10 cellular contexts compared by ENCODE assay signal in the genomic region with DNA sequence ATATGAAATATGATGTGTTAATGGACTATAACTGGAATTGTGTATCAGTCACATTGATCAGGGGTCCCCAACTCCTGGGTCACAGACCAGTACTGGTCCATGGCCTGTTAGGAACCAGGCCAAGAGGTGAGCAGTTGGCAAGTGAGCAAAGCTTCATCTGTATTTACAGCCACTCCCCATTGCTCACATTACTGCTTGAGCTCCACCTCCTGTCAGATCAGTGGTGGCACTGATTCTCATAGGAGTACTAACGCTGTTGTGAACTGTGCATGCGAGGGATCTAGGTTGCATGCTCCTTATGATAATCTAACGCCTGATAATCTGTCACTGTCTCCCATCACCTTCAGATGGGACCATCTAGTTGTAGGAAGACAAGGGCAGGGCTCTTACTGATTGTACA.
DNase-seq lines count a peak whose midpoint lies in the region; ATAC-seq and TF ChIP-seq lines count a peak whose summit lies in the region.
"Had no signal": no experiment of that assay in that cellular context is flagged by ENCODE, and none has a peak within 500 bp of the region (broad histone marks: within the 10 kb centered on the region; RNA-seq: fewer than 3 reads in every experiment).

No MANE protein-coding gene starts in this region.

- no peak overlapping the region for H3K4me3 ChIP-seq in naive thymus-derived CD4-positive, alpha-beta T cell (ENCODE audit: low read length)
- no peak overlapping the region for H3K4me3 ChIP-seq in SJCRH30
- H3K4me3 ChIP-seq: SJSA1 had no signal

- ATAC-seq in activated CD4-positive, alpha-beta T cell treated with anti-CD3 and anti-CD28 coated beads for 36 hours = peak; percentile 60
- ATAC-seq in GM21529 (IDR thresholded peaks at IDR 0.05; ENCODE audit: unreplicated experiment) (peak; percentile 38), HG03378 (IDR thresholded peaks at IDR 0.05; ENCODE audit: unreplicated experiment) (peak; percentile 29)
- peak; percentile 46 for ATAC-seq in naive thymus-derived CD4-positive, alpha-beta T cell

- H3K9me3 ChIP-seq in naive thymus-derived CD4-positive, alpha-beta T cell (ENCODE audit: control insufficient read depth in 2 of 3, low read length in 3 of 3) = no peaks in the 10 kb centered on the region
- no peaks in the 10 kb centered on the region for H3K9me3 ChIP-seq in SJCRH30 (replicated peaks)
- H3K9me3 ChIP-seq: SJSA1 had no signal

- DNase-seq in activated CD4-positive, alpha-beta T cell treated with anti-CD3 and anti-CD28 coated beads for 36 hours = peak; percentile 25
- DNase-seq in activated CD4-positive, alpha-beta T cell treated with anti-CD3 and anti-CD28 coated beads, Interleukin-2, amount 10 ng/mL, durations not matched to agents 24 days and 14 days = no peak
- peak in 6 of 9 donors; percentile 17 to 47 (median 20) for DNase-seq in naive thymus-derived CD4-positive, alpha-beta T cell
- DNase-seq in SJCRH30 (no peak), erythroblast (lab: John Stamatoyannopoulos, UW) (no peak)
- DNase-seq in stimulated activated CD4-positive, alpha-beta T cell treated with anti-CD3 and anti-CD28 coated beads, Interleukin-12 subunit alpha, Interleukin-12 subunit beta, amount 100 ng/mL, for 4 hours = no peak
- DNase-seq: mesenchymal stem cell had no signal

- peak overlapping the region; percentile 48 for H3K27ac Mint-ChIP-seq in activated CD4-positive, alpha-beta T cell treated with anti-CD3 and anti-CD28 coated beads for 36 hours
- H3K27ac Mint-ChIP-seq in activated CD4-positive, alpha-beta T cell treated with anti-CD3 and anti-CD28 coated beads, Interleukin-2, amount 10 ng/mL, durations not matched to agents 24 days and 14 days = no peak overlapping the region
- peak overlapping the region in 8 of 9 donors; percentile 69 to 92 (median 82) for H3K27ac Mint-ChIP-seq in naive thymus-derived CD4-positive, alpha-beta T cell

- H3K9me3 Mint-ChIP-seq in activated CD4-positive, alpha-beta T cell treated with anti-CD3 and anti-CD28 coated beads for 36 hours (ENCODE audit: low read depth) = peaks cover 2% of the 10 kb centered on the region
- H3K9me3 Mint-ChIP-seq in activated CD4-positive, alpha-beta T cell treated with anti-CD3 and anti-CD28 coated beads, Interleukin-2, amount 10 ng/mL, durations not matched to agents 24 days and 14 days = no peaks in the 10 kb centered on the region
- peaks cover 0 to 13% (median 0%) of the 10 kb centered on the region in 11 donors for H3K9me3 Mint-ChIP-seq in naive thymus-derived CD4-positive, alpha-beta T cell

- peaks cover 49% of the 10 kb centered on the region for H3K4me1 Mint-ChIP-seq in activated CD4-positive, alpha-beta T cell treated with anti-CD3 and anti-CD28 coated beads for 36 hours
- peaks cover 44% of the 10 kb centered on the region for H3K4me1 Mint-ChIP-seq in activated CD4-positive, alpha-beta T cell treated with anti-CD3 and anti-CD28 coated beads, Interleukin-2, amount 10 ng/mL, durations not matched to agents 24 days and 14 days
- peaks cover 41 to 75% (median 58%) of the 10 kb centered on the region in 7 donors for H3K4me1 Mint-ChIP-seq in naive thymus-derived CD4-positive, alpha-beta T cell

- H3K27ac ChIP-seq in naive thymus-derived CD4-positive, alpha-beta T cell (ENCODE audit: low read depth, low read length) = no peak overlapping the region
- H3K27ac ChIP-seq in SJCRH30 = no peak overlapping the region
- H3K27ac ChIP-seq: SJSA1 had no signal

- H3K36me3 ChIP-seq in naive thymus-derived CD4-positive, alpha-beta T cell (ENCODE audit: control insufficient read depth in 2 of 3, insufficient read depth in 3 of 3, low read length in 3 of 3) = peaks cover 0 to 6% (median 3%) of the 10 kb centered on the region in 3 experiments
- no peaks in the 10 kb centered on the region; the same call in 1 of the 2 replicates for H3K36me3 ChIP-seq in SJCRH30

- CTCF ChIA-PET in activated CD4-positive, alpha-beta T cell treated with anti-CD3 and anti-CD28 coated beads for 36 hours (lab: Charles Lee) = interaction anchor here (1.0 to 1.2 kb wide), 2 partner anchors 35 to 61 kb away, joined by 3 to 4 read pairs; no protein-coding TSS in a partner anchor
- CTCF ChIA-PET in naive thymus-derived CD4-positive, alpha-beta T cell (lab: Charles Lee) = interaction anchor here (0.6 to 1.4 kb wide), 2 partner anchors 34 to 112 kb away, joined by 3 to 5 read pairs; no protein-coding TSS in a partner anchor

- intact Hi-C loops in activated CD4-positive, alpha-beta T cell treated with anti-CD3 and anti-CD28 coated beads for 36 hours (cut with DNase I, micrococcal nuclease) = no loop called here
- intact Hi-C loops in activated CD4-positive, alpha-beta T cell treated with anti-CD3 and anti-CD28 coated beads, Interleukin-2, amount 10 ng/mL, durations not matched to agents 24 days and 14 days (cut with micrococcal nuclease) = no loop called here
- intact Hi-C loops in naive thymus-derived CD4-positive, alpha-beta T cell (cut with micrococcal nuclease) = loop anchor here (1.0 to 5.0 kb wide), 5 partner anchors 15 to 73 kb away; a partner anchor contains a TSS

- peaks cover 24% of the 10 kb centered on the region for H3K36me3 Mint-ChIP-seq in activated CD4-positive, alpha-beta T cell treated with anti-CD3 and anti-CD28 coated beads for 36 hours (ENCODE audit: low read depth)
- H3K36me3 Mint-ChIP-seq in activated CD4-positive, alpha-beta T cell treated with anti-CD3 and anti-CD28 coated beads, Interleukin-2, amount 10 ng/mL, durations not matched to agents 24 days and 14 days (ENCODE audit: low read depth) = peaks cover 52% of the 10 kb centered on the region
- peaks cover 4 to 34% (median 12%) of the 10 kb centered on the region in 5 donors for H3K36me3 Mint-ChIP-seq in naive thymus-derived CD4-positive, alpha-beta T cell

- H3K27me3 Mint-ChIP-seq in activated CD4-positive, alpha-beta T cell treated with anti-CD3 and anti-CD28 coated beads for 36 hours = no peaks in the 10 kb centered on the region
- H3K27me3 Mint-ChIP-seq in activated CD4-positive, alpha-beta T cell treated with anti-CD3 and anti-CD28 coated beads, Interleukin-2, amount 10 ng/mL, durations not matched to agents 24 days and 14 days = no peaks in the 10 kb centered on the region
- no peaks in the 10 kb centered on the region for H3K27me3 Mint-ChIP-seq in naive thymus-derived CD4-positive, alpha-beta T cell

- no peak overlapping the region for H3K4me3 Mint-ChIP-seq in activated CD4-positive, alpha-beta T cell treated with anti-CD3 and anti-CD28 coated beads for 36 hours
- H3K4me3 Mint-ChIP-seq in activated CD4-positive, alpha-beta T cell treated with anti-CD3 and anti-CD28 coated beads, Interleukin-2, amount 10 ng/mL, durations not matched to agents 24 days and 14 days = no peak overlapping the region
- peak overlapping the region in 9 of 10 donors; percentile 3 to 69 (median 47) for H3K4me3 Mint-ChIP-seq in naive thymus-derived CD4-positive, alpha-beta T cell

- H3K4me1 ChIP-seq in naive thymus-derived CD4-positive, alpha-beta T cell (ENCODE audit: control insufficient read depth in 2 of 2, insufficient read depth in 2 of 2, low read length in 2 of 2) = peaks cover 9 to 43% of the 10 kb centered on the region in 2 donors
- no peaks in the 10 kb centered on the region for H3K4me1 ChIP-seq in SJCRH30
- H3K4me1 ChIP-seq: SJSA1 had no signal

- no peaks in the 10 kb centered on the region for H3K27me3 ChIP-seq in naive thymus-derived CD4-positive, alpha-beta T cell (ENCODE audit: control insufficient read depth in 2 of 2, insufficient read depth in 2 of 2, low read length in 2 of 2)
- H3K27me3 ChIP-seq in SJCRH30 = no peaks in the 10 kb centered on the region
- H3K27me3 ChIP-seq: SJSA1 had no signal

- TF ChIP-seq POLR2A in erythroblast (IDR thresholded peaks at IDR 0.05; ENCODE audit: low read length) = no peak

- POLR2A ChIA-PET in activated CD4-positive, alpha-beta T cell treated with anti-CD3 and anti-CD28 coated beads for 36 hours (lab: Charles Lee) = no interaction called here
- POLR2A ChIA-PET in naive thymus-derived CD4-positive, alpha-beta T cell (lab: Charles Lee) = interaction anchor here (1.2 to 2.5 kb wide), 3 partner anchors 20 to 72 kb away, joined by 6 to 8 read pairs (median 6); a partner anchor contains a TSS

Comparison
In these comparisons a context has a peak if more than half of its experiments do, and no peak if none do; other contexts are left out.
1. DNase-seq: peak in activated CD4-positive, alpha-beta T cell treated with anti-CD3 and anti-CD28 coated beads for 36 hours (single experiment) and naive thymus-derived CD4-positive, alpha-beta T cell (6 of 9); none in activated CD4-positive, alpha-beta T cell treated with anti-CD3 and anti-CD28 coated beads, Interleukin-2, amount 10 ng/mL, durations not matched to agents 24 days and 14 days (single experiment), SJCRH30 (0 of 2), erythroblast (0 of 2) and stimulated activated CD4-positive, alpha-beta T cell treated with anti-CD3 and anti-CD28 coated beads, Interleukin-12 subunit alpha, Interleukin-12 subunit beta, amount 100 ng/mL, for 4 hours (single experiment).
2. H3K4me3 Mint-ChIP-seq: peak in naive thymus-derived CD4-positive, alpha-beta T cell (9 of 10); none in activated CD4-positive, alpha-beta T cell treated with anti-CD3 and anti-CD28 coated beads for 36 hours (single experiment) and activated CD4-positive, alpha-beta T cell treated with anti-CD3 and anti-CD28 coated beads, Interleukin-2, amount 10 ng/mL, durations not matched to agents 24 days and 14 days (single experiment).
3. intact Hi-C loops: an anchor here in naive thymus-derived CD4-positive, alpha-beta T cell (1.0 to 5.0 kb wide); none called in activated CD4-positive, alpha-beta T cell treated with anti-CD3 and anti-CD28 coated beads for 36 hours and activated CD4-positive, alpha-beta T cell treated with anti-CD3 and anti-CD28 coated beads, Interleukin-2, amount 10 ng/mL, durations not matched to agents 24 days and 14 days.
4. Peak in every context shown above with its lines, with median percentiles within 50 percentile points of each other: ATAC-seq.